In the genomic region with DNA sequence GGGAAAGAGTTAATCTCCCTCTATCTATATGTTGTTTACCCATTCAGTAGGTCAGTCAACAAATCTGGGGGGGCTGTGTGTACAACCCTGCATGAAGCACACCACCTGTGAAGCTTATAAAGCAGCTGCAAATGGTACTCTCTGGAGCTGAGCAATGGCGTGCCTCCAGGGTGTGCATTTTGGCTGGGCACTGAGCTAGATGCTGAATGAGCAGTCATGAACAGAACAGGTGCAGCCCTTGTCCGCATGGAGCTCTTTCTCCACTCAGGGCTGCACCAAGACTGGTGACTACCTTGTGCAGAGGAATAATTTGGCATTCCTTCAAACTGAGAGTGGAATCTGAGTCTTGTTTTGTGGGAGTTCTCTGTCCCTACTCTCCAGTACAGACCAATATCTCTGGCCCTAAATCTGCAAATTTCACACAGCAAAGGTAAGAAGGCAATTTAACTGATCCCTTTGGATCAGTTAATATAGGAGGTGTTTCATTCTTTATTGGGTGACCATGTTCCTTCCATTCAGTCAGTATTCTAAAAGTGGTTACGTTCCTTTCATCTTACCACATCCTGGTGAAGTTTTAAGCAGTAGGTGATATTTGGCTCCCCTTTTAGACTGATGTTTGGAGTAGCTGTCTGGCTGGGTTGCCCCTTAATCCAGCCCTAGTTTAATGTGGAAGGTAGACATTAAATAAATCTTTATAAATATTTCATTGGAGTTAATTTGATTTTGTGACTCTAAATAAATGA, we compare ENCODE assay signal across 22 cellular contexts.
A peak's percentile ranks its signal among the peaks of the same experiment; 100 is the strongest.
DNase-seq lines count a peak whose midpoint lies in the region; ATAC-seq lines count a peak whose summit lies in the region.
"Had no signal": no experiment of that assay in that cellular context is flagged by ENCODE, and none has a peak within 500 bp of the region (broad histone marks: within the 10 kb centered on the region; RNA-seq: fewer than 3 reads in every experiment).

No MANE protein-coding gene starts in this region.

- peaks cover 20% of the 10 kb centered on the region for H3K4me1 Mint-ChIP-seq in activated CD4-positive, alpha-beta T cell treated with anti-CD3 and anti-CD28 coated beads, Interleukin-2, amount 10 ng/mL, durations not matched to agents 7 days and 5 days
- peaks cover 18 to 23% (median 19%) of the 10 kb centered on the region in 3 donors for H3K4me1 Mint-ChIP-seq in T-cell
- H3K4me1 Mint-ChIP-seq in effector memory CD8-positive, alpha-beta T cell (ENCODE audit: low read depth in 2 of 2), result peaks cover 4 to 11% of the 10 kb centered on the region in 2 donors
- peaks cover 6% of the 10 kb centered on the region for H3K4me1 Mint-ChIP-seq in stimulated activated effector memory CD8-positive, alpha-beta T cell treated with anti-CD3 and anti-CD28 coated beads, Interleukin-12 subunit alpha, Interleukin-12 subunit beta, amount 100 ng/mL, for 72 hours

- no peaks in the 10 kb centered on the region for H3K36me3 Mint-ChIP-seq in activated CD4-positive, alpha-beta T cell treated with anti-CD3 and anti-CD28 coated beads, Interleukin-2, amount 10 ng/mL, durations not matched to agents 7 days and 5 days (ENCODE audit: low read depth)
- H3K36me3 Mint-ChIP-seq in T-cell, result no peaks in the 10 kb centered on the region
- no peaks in the 10 kb centered on the region for H3K36me3 Mint-ChIP-seq in effector memory CD8-positive, alpha-beta T cell (ENCODE audit: insufficient read depth)
- no peaks in the 10 kb centered on the region for H3K36me3 Mint-ChIP-seq in stimulated activated effector memory CD8-positive, alpha-beta T cell treated with anti-CD3 and anti-CD28 coated beads, Interleukin-12 subunit alpha, Interleukin-12 subunit beta, amount 100 ng/mL, for 72 hours
- H3K36me3 Mint-ChIP-seq: memory B cell had no signal

- H3K4me3 Mint-ChIP-seq in activated CD4-positive, alpha-beta T cell treated with anti-CD3 and anti-CD28 coated beads, Interleukin-2, amount 10 ng/mL, durations not matched to agents 7 days and 5 days, result no peak overlapping the region
- peak overlapping the region in 1 of 3 donors; percentile 32 for H3K4me3 Mint-ChIP-seq in T-cell
- H3K4me3 Mint-ChIP-seq in effector memory CD8-positive, alpha-beta T cell, result peak overlapping the region; percentile 39 to 51
- H3K4me3 Mint-ChIP-seq in stimulated activated effector memory CD8-positive, alpha-beta T cell treated with anti-CD3 and anti-CD28 coated beads, Interleukin-12 subunit alpha, Interleukin-12 subunit beta, amount 100 ng/mL, for 72 hours, result peak overlapping the region; percentile 30
- H3K4me3 Mint-ChIP-seq: memory B cell had no signal

- CTCF ChIA-PET in activated CD4-positive, alpha-beta T cell treated with anti-CD3 and anti-CD28 coated beads, Interleukin-2, amount 10 ng/mL, durations not matched to agents 7 days and 5 days (lab: Charles Lee), result interaction anchor here (1.0 kb wide), 1 partner anchor 9 kb away, joined by 4 read pairs; no protein-coding TSS in a partner anchor
- CTCF ChIA-PET in T-cell (lab: Charles Lee), result interaction anchor here in 1 of 2 donors (0.8 to 1.0 kb wide), 2 partner anchors 255 to 743 kb away, joined by 3 to 4 read pairs; no protein-coding TSS in a partner anchor

- ATAC-seq in T-cell (replicated peaks in 1 of 4), result peak in 3 of 4 experiments; percentile 75 to 87 (median 78)
- ATAC-seq in effector memory CD8-positive, alpha-beta T cell (replicated peaks), result peak; percentile 74
- peak; percentile 47 for ATAC-seq in stimulated activated effector memory CD8-positive, alpha-beta T cell treated with anti-CD3 and anti-CD28 coated beads, Interleukin-12 subunit alpha, Interleukin-12 subunit beta, amount 100 ng/mL, for 72 hours
- ATAC-seq: HCT116, left colon had no signal

- peak overlapping the region; percentile 79 for H3K27ac Mint-ChIP-seq in activated CD4-positive, alpha-beta T cell treated with anti-CD3 and anti-CD28 coated beads, Interleukin-2, amount 10 ng/mL, durations not matched to agents 7 days and 5 days
- no peak overlapping the region for H3K27ac Mint-ChIP-seq in T-cell
- no peak overlapping the region for H3K27ac Mint-ChIP-seq in effector memory CD8-positive, alpha-beta T cell
- H3K27ac Mint-ChIP-seq in stimulated activated effector memory CD8-positive, alpha-beta T cell treated with anti-CD3 and anti-CD28 coated beads, Interleukin-12 subunit alpha, Interleukin-12 subunit beta, amount 100 ng/mL, for 72 hours, result peak overlapping the region; percentile 17
- H3K27ac Mint-ChIP-seq: memory B cell had no signal

- DNase-seq in activated CD4-positive, alpha-beta T cell treated with anti-CD3 and anti-CD28 coated beads, Interleukin-2, amount 10 ng/mL, durations not matched to agents 7 days and 5 days, result peak; percentile 9
- no peak for DNase-seq in activated CD4-positive, alpha-beta T cell treated with anti-CD3 and anti-CD28 coated beads, Interleukin-2, amount 50 U/mL, for 48 hours
- no peak for DNase-seq in T-cell
- no peak for DNase-seq in effector memory CD8-positive, alpha-beta T cell
- DNase-seq in stimulated activated effector memory CD8-positive, alpha-beta T cell treated with anti-CD3 and anti-CD28 coated beads, Interleukin-12 subunit alpha, Interleukin-12 subunit beta, amount 100 ng/mL, for 72 hours (ENCODE audit: low spot score in 2 of 2), result no peak
- no peak for DNase-seq in SHP77 (lab: John Stamatoyannopoulos, UW)
- DNase-seq in activated T-cell treated with anti-CD3 and anti-CD28 coated beads for 4 hours, result no peak
- no peak for DNase-seq in GM19238 (ENCODE audit: insufficient read length, low spot score)
- DNase-seq: activated CD4-positive, CD25-positive, alpha-beta regulatory T cell treated with anti-CD3 and anti-CD28 coated beads, Interleukin-2, amount 50 U/mL, for 72 hours; central memory CD4-positive, alpha-beta T cell; dermis blood vessel endothelial cell; DMS79 treated with DMSO at 0.1 percent for 48 hours; left colon; NCI-H146; NCI-H446 treated with DMSO at 0.1 percent for 48 hours; NCI-H82; nucleus accumbens; stomach; thyroid gland had no signal

- H3K27me3 Mint-ChIP-seq in activated CD4-positive, alpha-beta T cell treated with anti-CD3 and anti-CD28 coated beads, Interleukin-2, amount 10 ng/mL, durations not matched to agents 7 days and 5 days, result peaks cover 9% of the 10 kb centered on the region
- peaks cover 2 to 5% of the 10 kb centered on the region in 2 donors for H3K27me3 Mint-ChIP-seq in T-cell
- peaks cover 8 to 11% of the 10 kb centered on the region in 2 donors for H3K27me3 Mint-ChIP-seq in effector memory CD8-positive, alpha-beta T cell

- no peaks in the 10 kb centered on the region for H3K9me3 Mint-ChIP-seq in activated CD4-positive, alpha-beta T cell treated with anti-CD3 and anti-CD28 coated beads, Interleukin-2, amount 10 ng/mL, durations not matched to agents 7 days and 5 days
- no peaks in the 10 kb centered on the region for H3K9me3 Mint-ChIP-seq in T-cell
- H3K9me3 Mint-ChIP-seq in effector memory CD8-positive, alpha-beta T cell, result peaks cover 0 to 1% of the 10 kb centered on the region in 2 donors
- no peaks in the 10 kb centered on the region for H3K9me3 Mint-ChIP-seq in stimulated activated effector memory CD8-positive, alpha-beta T cell treated with anti-CD3 and anti-CD28 coated beads, Interleukin-12 subunit alpha, Interleukin-12 subunit beta, amount 100 ng/mL, for 72 hours
- H3K9me3 Mint-ChIP-seq: memory B cell; T-helper 1 cell treated with Interleukin-12 subunit alpha and Interleukin-12 subunit beta and Interleukin-4 antibody, amounts not matched to agents 30 μg/mL and 1 μg/mL, for 36 hours had no signal

- POLR2A ChIA-PET in activated CD4-positive, alpha-beta T cell treated with anti-CD3 and anti-CD28 coated beads, Interleukin-2, amount 10 ng/mL, durations not matched to agents 7 days and 5 days (lab: Charles Lee), result no interaction called here
- POLR2A ChIA-PET in T-cell (lab: Charles Lee), result no interaction called here

Comparison
In these comparisons a context has a peak if more than half of its experiments do, and no peak if none do; other contexts are left out.
1. H3K27ac Mint-ChIP-seq: peak in activated CD4-positive, alpha-beta T cell treated with anti-CD3 and anti-CD28 coated beads, Interleukin-2, amount 10 ng/mL, durations not matched to agents 7 days and 5 days (single experiment) and stimulated activated effector memory CD8-positive, alpha-beta T cell treated with anti-CD3 and anti-CD28 coated beads, Interleukin-12 subunit alpha, Interleukin-12 subunit beta, amount 100 ng/mL, for 72 hours (single experiment); none in T-cell (0 of 2) and effector memory CD8-positive, alpha-beta T cell (0 of 2).
2. Peak in every context shown above with its lines, with median percentiles within 50 percentile points of each other: ATAC-seq.